Comparison of ENCODE assay signal across 2 cellular contexts in genomic region chr1:38073926-38074677, GRCh38.
TF ChIP-seq lines count a peak whose summit lies in the region.

No MANE protein-coding gene starts in this region.

TF ChIP-seq in HepG2, 621 proteins besides CTCF, POLR2A, EP300 and RAD21:
- peak; percentile 68 for TF ChIP-seq ZNF629 (CRISPR knock-in tag; conservative IDR thresholded peaks at IDR 0.05)
- TF ChIP-seq TEAD2 (CRISPR knock-in tag; IDR thresholded peaks at IDR 0.05), result no peak

TF ChIP-seq in H1, 55 proteins besides CTCF, POLR2A, EP300 and RAD21:
- TF ChIP-seq CHD7 (IDR thresholded peaks at IDR 0.05; ENCODE audit: insufficient replicate concordance, low read length), result no peak
- TF ChIP-seq TEAD4 (IDR thresholded peaks at IDR 0.05; ENCODE audit: low read depth, low read length), result peak; percentile 15; the same call in 1 of the 2 replicates
- no peak for TF ChIP-seq TCF12 (IDR thresholded peaks at IDR 0.05; ENCODE audit: low read depth, low read length)
- TF ChIP-seq SIN3A (conservative IDR thresholded peaks at IDR 0.05 in 1 of 2, IDR thresholded peaks at IDR 0.05 in 1 of 2; ENCODE audit: low read depth in 1 of 2, low read length in 2 of 2), result no peak
- TF ChIP-seq KDM1A (IDR thresholded peaks at IDR 0.05; ENCODE audit: borderline replicate concordance, low read length), result 0 out of 2 replicates have a peak, but pooled peaks have one; percentile 70
- no peak for TF ChIP-seq HDAC2 (IDR thresholded peaks at IDR 0.05; ENCODE audit: borderline replicate concordance in 1 of 2, low read depth in 2 of 2, low read length in 2 of 2)
- no peak for TF ChIP-seq NANOG (IDR thresholded peaks at IDR 0.05; ENCODE audit: insufficient read depth, low read depth, low read length, poor library complexity, severe bottlenecking)
TF ChIP-seq in H1: peak in this region for 2.
